ENCODE assay signal across 21 cellular contexts in genomic region chr7:55957190-55957589, GRCh38. TPM values are rescaled to one million over a fixed set of nuclear protein-coding genes. Genes with fewer than 3 reads are reported as not detected.
A peak's percentile ranks its signal among the peaks of the same experiment; 100 is the strongest.
DNase-seq lines count a peak whose midpoint lies in the region; ATAC-seq, FAIRE-seq and TF ChIP-seq lines count a peak whose summit lies in the region.
"Had no signal": no experiment of that assay in that cellular context is flagged by ENCODE, and none has a peak within 500 bp of the region (broad histone marks: within the 10 kb centered on the region; RNA-seq: fewer than 3 reads in every experiment).

No MANE protein-coding gene starts in this region.

- no peaks in the 10 kb centered on the region; a peak in 1 of 5 replicates for H3K27me3 ChIP-seq in HepG2 (ENCODE audit: control insufficient read depth in 1 of 2, insufficient read depth in 2 of 2, low read length in 2 of 2)
- no peaks in the 10 kb centered on the region for H3K27me3 ChIP-seq in right lobe of liver

- peaks cover 14% of the 10 kb centered on the region for H3K79me2 ChIP-seq in HepG2 (ENCODE audit: insufficient read depth, low read length)

- no peak overlapping the region for H3K4me2 ChIP-seq in HepG2 (ENCODE audit: low read depth, low read length)
- H3K4me2 ChIP-seq: A549 had no signal

- ATAC-seq in HepG2 = peak; percentile 80
- no peak for ATAC-seq in right lobe of liver
- ATAC-seq: A549, K562 had no signal

- DNase-seq in HepG2 (ENCODE audit: low spot score) = peak; percentile 51
- DNase-seq in right lobe of liver = no peak
- DNase-seq in mesenteric fat pad (ENCODE audit: low spot score) = peak; percentile 49
- no peak for DNase-seq in progenitor cell of endocrine pancreas (ENCODE audit: low spot score, unreplicated experiment)
- no peak for DNase-seq in SKM-1 (lab: John Stamatoyannopoulos, UW; ENCODE audit: unreplicated experiment)
- DNase-seq in OCI-M2 (lab: John Stamatoyannopoulos, UW; ENCODE audit: unreplicated experiment) = no peak
- no peak for DNase-seq in activated CD4-positive, CD25-positive, alpha-beta regulatory T cell treated with anti-CD3 and anti-CD28 coated beads, Interleukin-2, amount 50 U/mL, for 72 hours
- DNase-seq: AML-193; CD4-positive, alpha-beta memory T cell; DMS153; DMS79; GDM1; GOT3; H9; IMR-90 had no signal

- no TSS peak for BruUV-seq in HepG2 (replicated peaks; lab: Mats Ljungman, UMichigan)

- TF ChIP-seq CTCF in HepG2 (CRISPR knock-in tag; IDR thresholded peaks at IDR 0.05) = no peak
- TF ChIP-seq CTCF in right lobe of liver (IDR thresholded peaks at IDR 0.05) = no peak
- TF ChIP-seq CTCF in progenitor cell of endocrine pancreas (IDR thresholded peaks at IDR 0.05; ENCODE audit: unreplicated experiment) = no peak

- in situ Hi-C loops in HepG2 (cut with HindIII; ENCODE audit: extremely low pct_ligation_motif_present, low pct_unique_long_range_greater_than_20kb) = loop anchor here (25.0 kb wide), 2 partner anchors 195 to 320 kb away; no protein-coding TSS in a partner anchor

- H3K4me1 Mint-ChIP-seq in progenitor cell of endocrine pancreas (ENCODE audit: low read depth) = peaks cover 3% of the 10 kb centered on the region

- TF ChIP-seq EP300 in HepG2 (IDR thresholded peaks at IDR 0.05; ENCODE audit: low read depth in 2 of 2, low read length in 2 of 2) (peak in 1 of 2 experiments; percentile 51; a peak in 1 of 4 replicates), HepG2 (CRISPR knock-in tag; IDR thresholded peaks at IDR 0.05; ENCODE audit: borderline replicate concordance) (no peak)

- no peaks in the 10 kb centered on the region for H3K9me3 Mint-ChIP-seq in progenitor cell of endocrine pancreas (ENCODE audit: low read depth)
- H3K9me3 Mint-ChIP-seq: H9 had no signal

- TF ChIP-seq POLR2A in HepG2 (IDR thresholded peaks at IDR 0.05; ENCODE audit: insufficient read depth in 1 of 2, low read depth in 2 of 2, low read length in 2 of 2) (no peak), right lobe of liver (IDR thresholded peaks at IDR 0.05) (no peak)

- peaks cover 5% of the 10 kb centered on the region for H3K36me3 Mint-ChIP-seq in progenitor cell of endocrine pancreas (ENCODE audit: insufficient read depth)

- POLR2A ChIA-PET in HepG2 (lab: Yijun Ruan, JAX) = no interaction called here

- no peak overlapping the region for H3K4me3 ChIP-seq in HepG2 (replicated peaks in 1 of 3; ENCODE audit: insufficient read depth in 1 of 3, low read depth in 2 of 3, low read length in 3 of 3)
- no peak overlapping the region for H3K4me3 ChIP-seq in right lobe of liver
- H3K4me3 ChIP-seq: A549, K562 had no signal

- peaks cover 47% of the 10 kb centered on the region for H3K4me1 ChIP-seq in HepG2 (ENCODE audit: insufficient read depth, low read length)
- peaks cover 0 to 29% (median 0%) of the 10 kb centered on the region in 4 donors for H3K4me1 ChIP-seq in right lobe of liver
- H3K4me1 ChIP-seq: A549 had no signal

- H3K9me3 ChIP-seq in HepG2 (ENCODE audit: low read length) = no peaks in the 10 kb centered on the region
- no peaks in the 10 kb centered on the region for H3K9me3 ChIP-seq in right lobe of liver
- H3K9me3 ChIP-seq: A549 had no signal

- 25% methylated on average over 4 of the region's 4 CpGs for WGBS in HepG2 (ENCODE audit: low lambda C conversion rate)
- WGBS in right lobe of liver (ENCODE audit: insufficient coverage, low coverage, low lambda C conversion rate, missing lambda C conversion rate) = 61% methylated on average over 4 of the region's 4 CpGs

- H3K27me3 Mint-ChIP-seq in progenitor cell of endocrine pancreas = peaks cover 3% of the 10 kb centered on the region
- H3K27me3 Mint-ChIP-seq: CD4-positive, alpha-beta memory T cell had no signal

- H3K4me3 Mint-ChIP-seq in progenitor cell of endocrine pancreas (ENCODE audit: low read depth) = no peak overlapping the region
- H3K4me3 Mint-ChIP-seq: H9 had no signal

- no peak overlapping the region for H2AFZ ChIP-seq in HepG2 (ENCODE audit: low read length)

- peak overlapping the region; percentile 90 for H3K27ac Mint-ChIP-seq in progenitor cell of endocrine pancreas
- H3K27ac Mint-ChIP-seq: H9 had no signal

- TF ChIP-seq RAD21 in HepG2 (CRISPR knock-in tag; IDR thresholded peaks at IDR 0.05) = no peak

- H3K9ac ChIP-seq in HepG2 (ENCODE audit: insufficient read depth, low read depth, low read length) = no peak overlapping the region

- peak; percentile 8 for FAIRE-seq in HepG2 (lab: Jason Lieb, UNC)
- FAIRE-seq: A549, GM12892, GM18507, K562 had no signal

- H4K20me1 ChIP-seq in HepG2 (ENCODE audit: insufficient read depth, low read length) = no peaks in the 10 kb centered on the region

- H3K36me3 ChIP-seq in HepG2 (replicated peaks in 1 of 2; ENCODE audit: control insufficient read depth in 1 of 2, insufficient read depth in 2 of 2, low read length in 2 of 2) = peaks cover 1 to 17% of the 10 kb centered on the region in 2 experiments; a peak in 2 of 5 replicates
- H3K36me3 ChIP-seq in right lobe of liver = no peaks in the 10 kb centered on the region

- CTCF ChIA-PET in HepG2 (lab: Yijun Ruan, JAX; ENCODE audit: low intra/inter-chr PET ratio, low total read pairs) = no interaction called here

- H3K27ac ChIP-seq in HepG2 (ENCODE audit: extremely low read length, insufficient read depth, low read length) (peak overlapping the region; percentile 28), right lobe of liver (no peak overlapping the region)
- H3K27ac ChIP-seq: 22Rv1, A549, C4-2B had no signal

- intact Hi-C loops in HepG2 (cut with micrococcal nuclease; ENCODE audit: unreplicated experiment) = no loop called here
- intact Hi-C loops in right lobe of liver (cut with DNase I) = no loop called here

TF ChIP-seq in HepG2, 621 proteins besides CTCF, POLR2A, EP300 and RAD21 (continues in another document):
- TF ChIP-seq SIX1 (CRISPR knock-in tag; IDR thresholded peaks at IDR 0.05; ENCODE audit: borderline replicate concordance) = no peak

RNA-seq across cellular contexts. Expression of gene MRPS17, which starts 5.5 kb away (rescaled TPM):
- 31.3 and 39.2 TPM in 2 replicates for total RNA-seq in HepG2 (2016; rRNA removed; fragmentation: Illumina TruSeq; extraction: Trizol)
- total RNA-seq in HepG2 (2016; cell fraction: cytosol; rRNA removed; fragmentation: Illumina TruSeq; extraction: Trizol; ENCODE audit: low read depth) = 10.5 and 11.1 TPM in 2 replicates
- 30.6 and 41.4 TPM in 2 replicates for total RNA-seq in HepG2 (2016; cell fraction: insoluble cytoplasmic fraction; rRNA removed; fragmentation: Illumina TruSeq; extraction: Trizol)
- 19.3 and 19.5 TPM in 2 replicates for total RNA-seq in HepG2 (2016; cell fraction: membrane; rRNA removed; fragmentation: Illumina TruSeq; extraction: Trizol)
- 9.2 TPM in 2 replicates for total RNA-seq in HepG2 (2016; cell fraction: nucleus; rRNA removed; fragmentation: Illumina TruSeq; extraction: Trizol)
- 14.9 and 15.9 TPM in 2 replicates for polyA plus RNA-seq in HepG2 (2011; rRNA removed)
- polyA plus RNA-seq in HepG2 (2011; cell fraction: cytosol; rRNA removed) = 10.3 and 14.3 TPM in 2 replicates
- polyA plus RNA-seq in HepG2 (2011; cell fraction: nucleus; rRNA removed) = 2.6 and 4.4 TPM in 2 replicates
- 18.6 and 25.6 TPM in 2 replicates for polyA plus RNA-seq in HepG2 (2012)
- polyA plus RNA-seq in HepG2 (2016; cell fraction: cytosol; fragmentation: Illumina TruSeq; extraction: Trizol; ENCODE audit: low read depth) = 9.2 and 11.7 TPM in 2 replicates
- polyA plus RNA-seq in HepG2 (2016; cell fraction: insoluble cytoplasmic fraction; fragmentation: Illumina TruSeq; extraction: Trizol; ENCODE audit: low read depth) = 43.2 and 44.3 TPM in 2 replicates
- polyA plus RNA-seq in HepG2 (2016; cell fraction: membrane; fragmentation: Illumina TruSeq; extraction: Trizol; ENCODE audit: low read depth) = 13.4 and 13.9 TPM in 2 replicates
- 16.1 and 20.8 TPM in 2 replicates for polyA plus RNA-seq in HepG2 (2016; cell fraction: nucleus; fragmentation: Illumina TruSeq; extraction: Trizol; ENCODE audit: insufficient read depth, low read depth)
- polyA minus RNA-seq in HepG2 (2011; rRNA and poly(A)+ RNA removed; ENCODE audit: low replicate concordance) = 5.6 and 10.3 TPM in 2 replicates
- 3.0 and 5.9 TPM in 2 replicates for polyA minus RNA-seq in HepG2 (2011; cell fraction: cytosol; rRNA and poly(A)+ RNA removed)
- polyA minus RNA-seq in HepG2 (2011; cell fraction: nucleus; rRNA and poly(A)+ RNA removed) = 7.0 and 7.6 TPM in 2 replicates
- 10 to 100 TPM in 2 of 6 experiments, 1 to 10 TPM in 4; 8.1 to 21.7 (median 9.8) TPM for total RNA-seq in right lobe of liver
- 13.6 TPM for total RNA-seq in mesenteric fat pad
- 15.8 and 16.3 TPM in 2 replicates for total RNA-seq in progenitor cell of endocrine pancreas

RNA-seq across cellular contexts. Expression of gene NIPSNAP2, which starts 7.2 kb away (rescaled TPM):
- 40.3 and 56.5 TPM in 2 replicates for total RNA-seq in HepG2 (2016; rRNA removed; fragmentation: Illumina TruSeq; extraction: Trizol)
- 15.2 and 16.2 TPM in 2 replicates for total RNA-seq in HepG2 (2016; cell fraction: cytosol; rRNA removed; fragmentation: Illumina TruSeq; extraction: Trizol; ENCODE audit: low read depth)
- 40.6 and 57.0 TPM in 2 replicates for total RNA-seq in HepG2 (2016; cell fraction: insoluble cytoplasmic fraction; rRNA removed; fragmentation: Illumina TruSeq; extraction: Trizol)
- total RNA-seq in HepG2 (2016; cell fraction: membrane; rRNA removed; fragmentation: Illumina TruSeq; extraction: Trizol) = 30.0 and 33.8 TPM in 2 replicates
- total RNA-seq in HepG2 (2016; cell fraction: nucleus; rRNA removed; fragmentation: Illumina TruSeq; extraction: Trizol) = 23.7 and 23.8 TPM in 2 replicates
- polyA plus RNA-seq in HepG2 (2011; rRNA removed) = 47.2 and 61.5 TPM in 2 replicates
- polyA plus RNA-seq in HepG2 (2011; cell fraction: cytosol; rRNA removed) = 25.7 and 43.6 TPM in 2 replicates
- polyA plus RNA-seq in HepG2 (2011; cell fraction: nucleus; rRNA removed) = 19.8 and 23.4 TPM in 2 replicates
- polyA plus RNA-seq in HepG2 (2012) = 40.5 and 41.2 TPM in 2 replicates
- 16.8 and 19.0 TPM in 2 replicates for polyA plus RNA-seq in HepG2 (2016; cell fraction: cytosol; fragmentation: Illumina TruSeq; extraction: Trizol; ENCODE audit: low read depth)
- 75.2 and 89.9 TPM in 2 replicates for polyA plus RNA-seq in HepG2 (2016; cell fraction: insoluble cytoplasmic fraction; fragmentation: Illumina TruSeq; extraction: Trizol; ENCODE audit: low read depth)
- polyA plus RNA-seq in HepG2 (2016; cell fraction: membrane; fragmentation: Illumina TruSeq; extraction: Trizol; ENCODE audit: low read depth) = 27.3 and 27.5 TPM in 2 replicates
- 33.3 and 36.9 TPM in 2 replicates for polyA plus RNA-seq in HepG2 (2016; cell fraction: nucleus; fragmentation: Illumina TruSeq; extraction: Trizol; ENCODE audit: insufficient read depth, low read depth)
- 19.6 and 21.9 TPM in 2 replicates for polyA minus RNA-seq in HepG2 (2011; rRNA and poly(A)+ RNA removed; ENCODE audit: low replicate concordance)
- 28.3 and 28.4 TPM in 2 replicates for polyA minus RNA-seq in HepG2 (2011; cell fraction: cytosol; rRNA and poly(A)+ RNA removed)
- polyA minus RNA-seq in HepG2 (2011; cell fraction: nucleus; rRNA and poly(A)+ RNA removed) = 49.2 and 60.8 TPM in 2 replicates
- total RNA-seq in right lobe of liver = 10 to 100 TPM in 3 of 6 experiments, 1 to 10 TPM in 3; 7.0 to 15.9 (median 10.3) TPM
- 56.7 TPM for total RNA-seq in mesenteric fat pad
- total RNA-seq in progenitor cell of endocrine pancreas = 50.3 and 56.3 TPM in 2 replicates

Comparison
In these comparisons a context has a peak if more than half of its experiments do, and no peak if none do; other contexts are left out.
1. DNase-seq: peak in HepG2 (single experiment) and mesenteric fat pad (single experiment); none in right lobe of liver (0 of 3), progenitor cell of endocrine pancreas (single experiment), SKM-1 (single experiment), OCI-M2 (single experiment) and activated CD4-positive, CD25-positive, alpha-beta regulatory T cell treated with anti-CD3 and anti-CD28 coated beads, Interleukin-2, amount 50 U/mL, for 72 hours (single experiment).